Comparison of ENCODE assay signal across 9 cellular contexts in genomic region chrX:136496359-136496767, GRCh38. TPM values are rescaled to one million over a fixed set of nuclear protein-coding genes. Genes with fewer than 3 reads are reported as not detected.
A peak's percentile ranks its signal among the peaks of the same experiment; 100 is the strongest.
DNase-seq lines count a peak whose midpoint lies in the region; ATAC-seq and TF ChIP-seq lines count a peak whose summit lies in the region.
"Had no signal": no experiment of that assay in that cellular context is flagged by ENCODE, and none has a peak within 500 bp of the region (broad histone marks: within the 10 kb centered on the region; RNA-seq: fewer than 3 reads in every experiment).

No MANE protein-coding gene starts in this region.

- H3K9me3 ChIP-seq in mononuclear cell (ENCODE audit: low read depth, low read length) = no peaks in the 10 kb centered on the region

- H3K4me1 Mint-ChIP-seq in HFFc6 (ENCODE audit: low read depth) = peaks cover 11% of the 10 kb centered on the region; the same call in 1 of the 2 replicates

- H3K36me3 ChIP-seq in ACC112 (ENCODE audit: insufficient read depth, low read length) = no peaks in the 10 kb centered on the region; the same call in 1 of the 2 replicates
- H3K36me3 ChIP-seq in brain microvascular endothelial cell (replicated peaks) = no peaks in the 10 kb centered on the region

- H3K9me3 Mint-ChIP-seq in HFFc6 = no peaks in the 10 kb centered on the region

- peaks cover 5% of the 10 kb centered on the region for H3K4me1 ChIP-seq in ACC112 (ENCODE audit: control insufficient read depth, insufficient read depth, low read length, unreplicated experiment)
- peaks cover 13% of the 10 kb centered on the region for H3K4me1 ChIP-seq in mononuclear cell (ENCODE audit: insufficient read depth, low read length)

- H3K27ac Mint-ChIP-seq in HFFc6 = peak overlapping the region; percentile 91

- peak overlapping the region; percentile 95 for H3K4me3 ChIP-seq in ACC112 (ENCODE audit: low read depth, low read length)
- peak overlapping the region; percentile 65 for H3K4me3 ChIP-seq in brain microvascular endothelial cell (ENCODE audit: low read depth, low read length)
- H3K4me3 ChIP-seq in mononuclear cell (ENCODE audit: low read length) = peak overlapping the region; percentile 68

- TF ChIP-seq CTCF in HFFc6 (IDR thresholded peaks at IDR 0.05) = no peak
- no peak for TF ChIP-seq CTCF in brain microvascular endothelial cell (IDR thresholded peaks at IDR 0.05; ENCODE audit: low read depth, low read length, missing control alignments)

- peaks cover 3% of the 10 kb centered on the region; the same call in 1 of the 2 replicates for H3K27me3 Mint-ChIP-seq in HFFc6 (ENCODE audit: insufficient read depth)

- no peaks in the 10 kb centered on the region for H3K36me3 Mint-ChIP-seq in HFFc6 (ENCODE audit: low read depth)

- H3K27ac ChIP-seq in ACC112 (ENCODE audit: low read depth, low read length) (peak overlapping the region; percentile 94), brain microvascular endothelial cell (peak overlapping the region; percentile 93)

- peak overlapping the region; percentile 94 for H3K4me3 Mint-ChIP-seq in HFFc6

- H2AFZ ChIP-seq in ACC112 (ENCODE audit: low read length, unreplicated experiment) = peak overlapping the region; percentile 97

- peaks cover 24% of the 10 kb centered on the region for H3K79me2 ChIP-seq in ACC112 (ENCODE audit: control insufficient read depth, insufficient read depth, low read length, unreplicated experiment)

- in situ Hi-C loops in brain microvascular endothelial cell (cut with HindIII; ENCODE audit: low pct_ligation_motif_present, low sequenced_read_pairs) = no loop called here

- ATAC-seq in HG03139 (IDR thresholded peaks at IDR 0.05; ENCODE audit: unreplicated experiment) = no peak

- DNase-seq in HFFc6 (no peak), brain microvascular endothelial cell (no peak), NCI-H748 (lab: John Stamatoyannopoulos, UW; ENCODE audit: unreplicated experiment) (no peak), SHP77 (lab: John Stamatoyannopoulos, UW) (no peak), DMS 273 treated with DMSO at 0.1 percent for 48 hours (lab: John Stamatoyannopoulos, UW) (no peak)

- H3K27me3 ChIP-seq in ACC112 (ENCODE audit: insufficient read depth, low read length) = no peaks in the 10 kb centered on the region; the same call in 1 of the 2 replicates
- no peaks in the 10 kb centered on the region for H3K27me3 ChIP-seq in brain microvascular endothelial cell (replicated peaks)
- no peaks in the 10 kb centered on the region for H3K27me3 ChIP-seq in mononuclear cell (ENCODE audit: insufficient read depth, low read length)

RNA-seq across cellular contexts. Expression of gene HTATSF1, which starts 1.0 kb away (rescaled TPM):
- 10 to 100 TPM; 31.9 to 37.7 (median 33.0) TPM for total RNA-seq in HFFc6 (2021; fragmentation: NEBNext Ultra II Directional; extraction: Animal tissue kit (Norgen Biotek cat#: 25700))
- 21.1 TPM for total RNA-seq in mononuclear cell

RNA-seq across cellular contexts. Expression of gene BRS3, which starts 8.6 kb away (rescaled TPM):
- not detected for total RNA-seq in HFFc6 (2021; fragmentation: NEBNext Ultra II Directional; extraction: Animal tissue kit (Norgen Biotek cat#: 25700))
- total RNA-seq in mononuclear cell = not detected
- total RNA-seq: glomerular endothelial cell had no signal

RNA-seq across cellular contexts. Expression of gene VGLL1, which starts 35.7 kb away (rescaled TPM):
- total RNA-seq in HFFc6 (2021; fragmentation: NEBNext Ultra II Directional; extraction: Animal tissue kit (Norgen Biotek cat#: 25700)) = not detected
- total RNA-seq in mononuclear cell = not detected
- total RNA-seq: glomerular endothelial cell had no signal
